ENCODE assay signal across 17 cellular contexts in genomic region chr6:53333439-53334408, GRCh38. TPM values are rescaled to one million over a fixed set of nuclear protein-coding genes. Genes with fewer than 3 reads are reported as not detected.
A peak's percentile ranks its signal among the peaks of the same experiment; 100 is the strongest.
DNase-seq lines count a peak whose midpoint lies in the region; ATAC-seq and TF ChIP-seq lines count a peak whose summit lies in the region.
"Had no signal": no experiment of that assay in that cellular context is flagged by ENCODE, and none has a peak within 500 bp of the region (broad histone marks: within the 10 kb centered on the region; RNA-seq: fewer than 3 reads in every experiment).

No MANE protein-coding gene starts in this region.

- H3K27ac ChIP-seq in SU-DHL-6 (ENCODE audit: low read depth, low read length), result peak overlapping the region; percentile 84
- peak overlapping the region; percentile 60 for H3K27ac ChIP-seq in colonic mucosa
- H3K27ac ChIP-seq: SJSA1 had no signal

- H3K9ac ChIP-seq in SU-DHL-6 (ENCODE audit: low read length) (0 out of 2 replicates have a peak overlapping the region, but pooled peaks have one; percentile 2), colonic mucosa (ENCODE audit: low read depth in 2 of 2, low read length in 2 of 2) (no peak overlapping the region)
- H3K9ac ChIP-seq: parathyroid adenoma had no signal

- H3K27ac Mint-ChIP-seq in activated T-cell treated with anti-CD3 and anti-CD28 coated beads, Interleukin-2, amount 50 U/mL, for 72 hours, result peak overlapping the region; percentile 74
- H3K27ac Mint-ChIP-seq in stimulated activated effector memory CD8-positive, alpha-beta T cell treated with anti-CD3 and anti-CD28 coated beads, Interleukin-12 subunit alpha, Interleukin-12 subunit beta, amount 100 ng/mL, for 72 hours, result peak overlapping the region; percentile 99
- H3K27ac Mint-ChIP-seq: mesothelial cell of epicardium, type B pancreatic cell had no signal

- H3K27me3 Mint-ChIP-seq in activated T-cell treated with anti-CD3 and anti-CD28 coated beads, Interleukin-2, amount 50 U/mL, for 72 hours (ENCODE audit: low read depth), result no peaks in the 10 kb centered on the region
- H3K27me3 Mint-ChIP-seq: type B pancreatic cell had no signal

- intact Hi-C loops in colonic mucosa (cut with DNase I), result no loop called here

- H3K9me3 Mint-ChIP-seq in activated T-cell treated with anti-CD3 and anti-CD28 coated beads, Interleukin-2, amount 50 U/mL, for 72 hours, result no peaks in the 10 kb centered on the region
- no peaks in the 10 kb centered on the region for H3K9me3 Mint-ChIP-seq in stimulated activated effector memory CD8-positive, alpha-beta T cell treated with anti-CD3 and anti-CD28 coated beads, Interleukin-12 subunit alpha, Interleukin-12 subunit beta, amount 100 ng/mL, for 72 hours
- H3K9me3 Mint-ChIP-seq: mesothelial cell of epicardium, type B pancreatic cell had no signal

- peaks cover 80% of the 10 kb centered on the region for H3K4me1 Mint-ChIP-seq in activated T-cell treated with anti-CD3 and anti-CD28 coated beads, Interleukin-2, amount 50 U/mL, for 72 hours (ENCODE audit: low read depth)
- peaks cover 80% of the 10 kb centered on the region for H3K4me1 Mint-ChIP-seq in stimulated activated effector memory CD8-positive, alpha-beta T cell treated with anti-CD3 and anti-CD28 coated beads, Interleukin-12 subunit alpha, Interleukin-12 subunit beta, amount 100 ng/mL, for 72 hours
- H3K4me1 Mint-ChIP-seq: mesothelial cell of epicardium had no signal

- peak overlapping the region; percentile 80 for H3K4me2 ChIP-seq in SU-DHL-6 (ENCODE audit: low read depth, low read length, poor library complexity, severe bottlenecking)

- peaks cover 37% of the 10 kb centered on the region for H4K20me1 ChIP-seq in SU-DHL-6 (ENCODE audit: low read depth, low read length)

- peaks cover 100% of the 10 kb centered on the region for H3K79me2 ChIP-seq in SU-DHL-6 (ENCODE audit: insufficient read depth, low read length)

- no peaks in the 10 kb centered on the region for H3K4me1 ChIP-seq in colonic mucosa
- H3K4me1 ChIP-seq: parathyroid adenoma had no signal

- no peak for TF ChIP-seq CTCF in SU-DHL-6 (IDR thresholded peaks at IDR 0.05; ENCODE audit: insufficient read depth, low read length, poor library complexity, severe bottlenecking)
- no peak for TF ChIP-seq CTCF in colonic mucosa (IDR thresholded peaks at IDR 0.05)

- ATAC-seq in activated T-cell treated with anti-CD3 and anti-CD28 coated beads, Interleukin-2, amount 50 U/mL, for 72 hours (replicated peaks in 1 of 2), result no peak
- ATAC-seq in stimulated activated effector memory CD8-positive, alpha-beta T cell treated with anti-CD3 and anti-CD28 coated beads, Interleukin-12 subunit alpha, Interleukin-12 subunit beta, amount 100 ng/mL, for 72 hours, result no peak
- ATAC-seq in GM21360 (IDR thresholded peaks at IDR 0.05; ENCODE audit: unreplicated experiment), result no peak

- no peaks in the 10 kb centered on the region for H3K9me2 ChIP-seq in SU-DHL-6 (replicated peaks; ENCODE audit: insufficient read depth, low read length)

- H3K27me3 ChIP-seq in SU-DHL-6 (ENCODE audit: low read length) (no peaks in the 10 kb centered on the region), colonic mucosa (no peaks in the 10 kb centered on the region)
- H3K27me3 ChIP-seq: SJSA1 had no signal

- H3K9me3 ChIP-seq in SU-DHL-6 (ENCODE audit: insufficient read depth, low read length), result no peaks in the 10 kb centered on the region
- H3K9me3 ChIP-seq in colonic mucosa, result no peaks in the 10 kb centered on the region
- H3K9me3 ChIP-seq: SJSA1 had no signal

- peaks cover 26% of the 10 kb centered on the region for H3F3A ChIP-seq in SU-DHL-6 (ENCODE audit: insufficient read depth)

- no peak for DNase-seq in activated T-cell treated with anti-CD3 and anti-CD28 coated beads, Interleukin-2, amount 50 U/mL, for 72 hours
- no peak for DNase-seq in activated T-cell treated with anti-CD3 and anti-CD28 coated beads, Interleukin-2, amount 50 U/mL, for 48 hours
- no peak for DNase-seq in colonic mucosa
- DNase-seq in stimulated activated effector memory CD8-positive, alpha-beta T cell treated with anti-CD3 and anti-CD28 coated beads, Interleukin-12 subunit alpha, Interleukin-12 subunit beta, amount 100 ng/mL, for 72 hours (ENCODE audit: low spot score in 2 of 2), result no peak
- no peak for DNase-seq in HuH-7.5 (ENCODE audit: low spot score)
- no peak for DNase-seq in NCI-H2196 (lab: John Stamatoyannopoulos, UW; ENCODE audit: unreplicated experiment)
- DNase-seq: activated CD4-positive, CD25-positive, alpha-beta regulatory T cell; activated effector memory CD4-positive, alpha-beta T cell treated with Interleukin-2 at 50 U/mL for 16 hours; DND-41; NK-92 treated with Interleukin-12 subunit alpha and Interleukin-12 subunit beta, amount 100 ng/mL, for 24 hours; stimulated activated CD4-positive, alpha-beta T cell treated with anti-CD3 and anti-CD28 coated beads, Interleukin-12 subunit alpha, Interleukin-12 subunit beta, amount 100 ng/mL, for 4 hours had no signal

- peaks cover 22% of the 10 kb centered on the region for H3K36me3 ChIP-seq in SU-DHL-6 (ENCODE audit: low read length)
- H3K36me3 ChIP-seq in colonic mucosa, result no peaks in the 10 kb centered on the region

- H3K36me3 Mint-ChIP-seq in activated T-cell treated with anti-CD3 and anti-CD28 coated beads, Interleukin-2, amount 50 U/mL, for 72 hours (ENCODE audit: insufficient read depth in 2 of 2), result peaks cover 7 to 14% of the 10 kb centered on the region in 2 donors
- peaks cover 36% of the 10 kb centered on the region for H3K36me3 Mint-ChIP-seq in stimulated activated effector memory CD8-positive, alpha-beta T cell treated with anti-CD3 and anti-CD28 coated beads, Interleukin-12 subunit alpha, Interleukin-12 subunit beta, amount 100 ng/mL, for 72 hours

- H3K4me3 ChIP-seq in SU-DHL-6 (ENCODE audit: insufficient read depth, low read length, poor library complexity, severe bottlenecking), result no peak overlapping the region
- no peak overlapping the region for H3K4me3 ChIP-seq in colonic mucosa
- H3K4me3 ChIP-seq: SJSA1 had no signal

- H2AFZ ChIP-seq in SU-DHL-6 (ENCODE audit: low read depth, low read length, severe bottlenecking), result no peak overlapping the region
- H2AFZ ChIP-seq: parathyroid adenoma had no signal

- H3K4me3 Mint-ChIP-seq in activated T-cell treated with anti-CD3 and anti-CD28 coated beads, Interleukin-2, amount 50 U/mL, for 72 hours, result peak overlapping the region; percentile 61 to 62
- H3K4me3 Mint-ChIP-seq in stimulated activated effector memory CD8-positive, alpha-beta T cell treated with anti-CD3 and anti-CD28 coated beads, Interleukin-12 subunit alpha, Interleukin-12 subunit beta, amount 100 ng/mL, for 72 hours, result peak overlapping the region; percentile 82
- H3K4me3 Mint-ChIP-seq: mesothelial cell of epicardium, type B pancreatic cell had no signal

RNA-seq across cellular contexts. Expression of gene ELOVL5, which starts 15.0 kb away (rescaled TPM):
- total RNA-seq in activated T-cell treated with anti-CD3 and anti-CD28 coated beads, Interleukin-2, amount 50 U/mL, for 72 hours, result 100 to 1,000 TPM; 102 to 108 TPM
- total RNA-seq in colonic mucosa, result 10 to 100 TPM; 17.5 to 34.9 TPM
